9 cellular contexts compared by ENCODE assay signal in the genomic region with DNA sequence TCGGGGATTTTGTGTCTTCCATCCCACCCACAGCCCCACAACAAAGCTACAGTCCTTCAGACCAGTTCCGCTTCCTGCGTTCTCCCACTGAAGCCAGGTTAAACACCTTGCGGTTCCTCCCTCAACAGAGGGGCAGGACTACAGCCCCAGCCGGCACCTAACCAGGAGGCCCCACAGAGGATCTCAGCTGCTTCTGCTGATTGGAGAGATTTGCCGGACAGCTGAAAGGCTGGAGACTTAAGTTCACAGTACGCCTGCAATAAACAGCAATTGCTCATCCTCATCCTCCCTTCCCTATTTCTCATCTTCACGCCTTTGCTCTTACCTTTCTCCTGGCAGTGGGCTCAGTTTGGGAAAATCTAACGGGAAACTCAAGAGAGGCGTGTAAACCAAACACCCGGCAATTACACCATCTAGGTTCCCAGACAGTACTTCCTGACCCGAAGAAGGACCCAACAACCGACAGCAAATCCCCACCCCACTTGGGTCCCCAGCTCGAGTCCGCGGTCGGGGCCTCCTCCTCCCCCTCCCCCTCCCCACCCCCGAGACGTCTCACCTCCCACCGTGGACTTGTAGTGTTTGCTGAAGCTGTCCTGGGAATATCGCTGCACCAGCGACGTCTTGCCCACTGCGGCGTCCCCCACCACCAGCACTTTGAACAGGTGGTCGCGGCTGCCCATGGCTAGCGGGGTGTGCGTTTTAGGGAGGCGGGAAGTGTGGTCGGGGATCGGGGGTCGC. TPM values are rescaled to one million over a fixed set of nuclear protein-coding genes. Genes with fewer than 3 reads are reported as not detected.
DNase-seq lines count a peak whose midpoint lies in the region; ATAC-seq, FAIRE-seq and TF ChIP-seq lines count a peak whose summit lies in the region.
"Had no signal": no experiment of that assay in that cellular context is flagged by ENCODE, and none has a peak within 500 bp of the region (broad histone marks: within the 10 kb centered on the region; RNA-seq: fewer than 3 reads in every experiment).

No MANE protein-coding gene starts in this region.

- H3K27ac ChIP-seq in cardiac muscle cell (no peak overlapping the region), psoas muscle (peak overlapping the region; percentile 60)

- WGBS in psoas muscle, 3 donors, result 17 to 22% (median 17%) methylated on average over 29 to 33 of the region's 33 CpGs

- peak; percentile 53 for DNase-seq in NK-92 treated with Interleukin-12 subunit alpha and Interleukin-12 subunit beta, amount 100 ng/mL, for 24 hours (lab: John Stamatoyannopoulos, UW)
- DNase-seq in NK-92 (lab: John Stamatoyannopoulos, UW; ENCODE audit: unreplicated experiment) (no peak), NCI-H69 (lab: John Stamatoyannopoulos, UW) (peak; percentile 51), cardiac muscle cell (ENCODE audit: low read depth in 1 of 2, low spot score in 1 of 2) (peak; percentile 5 to 15), psoas muscle (peak in 1 of 2 donors; percentile 19), frontal cortex (ENCODE audit: low spot score in 2 of 2) (no peak)
- DNase-seq in activated effector memory CD4-positive, alpha-beta T cell treated with Interleukin-2 at 50 U/mL for 16 hours, result peak; percentile 27

- peak; percentile 31 to 55 (median 36) for ATAC-seq in psoas muscle
- no peak for ATAC-seq in GM21576 (IDR thresholded peaks at IDR 0.05; ENCODE audit: unreplicated experiment)

- H3K4me3 ChIP-seq in cardiac muscle cell, result peak overlapping the region; percentile 63
- peak overlapping the region; percentile 83 for H3K4me3 ChIP-seq in psoas muscle

- H3K9me3 ChIP-seq in cardiac muscle cell (ENCODE audit: low read depth) (no peaks in the 10 kb centered on the region), psoas muscle (no peaks in the 10 kb centered on the region)

- FAIRE-seq in frontal cortex (lab: Jason Lieb, UNC), result no peak
- FAIRE-seq: islet of Langerhans had no signal

- no peaks in the 10 kb centered on the region for H3K4me1 ChIP-seq in cardiac muscle cell (ENCODE audit: low read depth)
- H3K4me1 ChIP-seq in psoas muscle, result peaks cover 15% of the 10 kb centered on the region

- TF ChIP-seq CTCF in cardiac muscle cell (IDR thresholded peaks at IDR 0.05; ENCODE audit: low read depth, low read length) (no peak), psoas muscle (IDR thresholded peaks at IDR 0.05) (no peak)

- H3K36me3 ChIP-seq in cardiac muscle cell, result no peaks in the 10 kb centered on the region
- peaks cover 0 to 20% of the 10 kb centered on the region in 2 donors for H3K36me3 ChIP-seq in psoas muscle (ENCODE audit: insufficient read depth in 1 of 2, low read depth in 1 of 2)

- H3K27me3 ChIP-seq in cardiac muscle cell, result peaks cover 31% of the 10 kb centered on the region
- no peaks in the 10 kb centered on the region for H3K27me3 ChIP-seq in psoas muscle (ENCODE audit: insufficient read depth in 3 of 3, low read length in 2 of 3)

- intact Hi-C loops in psoas muscle (cut with DNase I), result no loop called here

RNA-seq across cellular contexts. Expression of a gene that starts 0.8 kb away (rescaled TPM):
- total RNA-seq in cardiac muscle cell (3.3 and 7.2 TPM in 2 replicates), psoas muscle (1 to 10 TPM; 5.9 to 8.3 (median 6.4) TPM), frontal cortex (6.5 TPM)
- polyA plus RNA-seq in cardiac muscle cell (6.5 and 15.2 TPM in 2 replicates), psoas muscle (10 to 100 TPM in 1 of 3 donors, 1 to 10 TPM in 2; 5.3 to 20.5 (median 5.5) TPM)

RNA-seq across cellular contexts. Expression of a gene that starts 24.5 kb away (rescaled TPM):
- total RNA-seq in cardiac muscle cell (100 and 175 TPM in 2 replicates), psoas muscle (100 to 1,000 TPM; 140 to 174 (median 151) TPM), frontal cortex (234 TPM)
- polyA plus RNA-seq in cardiac muscle cell (47.0 and 80.9 TPM in 2 replicates), psoas muscle (10 to 100 TPM; 28.3 to 53.2 (median 35.3) TPM)

RNA-seq across cellular contexts. Expression of a gene that starts 38.6 kb away (rescaled TPM):
- total RNA-seq in cardiac muscle cell, result 29.4 and 52.1 TPM in 2 replicates
- 43.5 and 44.5 TPM in 2 replicates for polyA plus RNA-seq in cardiac muscle cell
- 10 to 100 TPM; 54.1 to 87.7 (median 67.4) TPM for total RNA-seq in psoas muscle
- 10 to 100 TPM; 19.8 to 42.9 (median 25.7) TPM for polyA plus RNA-seq in psoas muscle
- 5.3 TPM for total RNA-seq in frontal cortex

Comparison
In these comparisons a context has a peak if more than half of its experiments do, and no peak if none do; other contexts are left out.
1. DNase-seq: peak in NK-92 treated with Interleukin-12 subunit alpha and Interleukin-12 subunit beta, amount 100 ng/mL, for 24 hours (single experiment), NCI-H69 (single experiment), activated effector memory CD4-positive, alpha-beta T cell treated with Interleukin-2 at 50 U/mL for 16 hours (single experiment) and cardiac muscle cell (2 of 2); none in NK-92 (single experiment) and frontal cortex (0 of 2).